ENCODE assay signal across 17 cellular contexts in the genomic region with DNA sequence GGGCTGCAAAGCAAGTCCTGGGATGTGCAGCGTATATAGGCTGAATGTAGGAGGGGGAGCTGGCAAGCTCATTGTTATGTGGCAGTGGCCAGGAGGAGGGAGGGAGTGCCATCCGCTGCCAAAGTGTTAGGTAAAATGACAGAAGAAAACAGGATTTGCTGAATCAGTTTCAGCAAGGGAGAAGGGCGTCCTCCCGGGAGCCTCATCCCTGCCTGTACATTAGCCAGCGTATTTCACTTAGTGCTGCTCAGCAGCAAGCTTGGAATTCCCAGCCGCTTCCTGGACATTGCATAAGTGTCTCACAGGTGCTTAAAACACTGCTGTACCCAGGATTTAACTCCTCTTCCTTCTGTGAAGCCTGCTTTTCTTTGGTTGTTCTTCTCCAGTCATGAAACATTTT. TPM values are rescaled to one million over a fixed set of nuclear protein-coding genes. Genes with fewer than 3 reads are reported as not detected.
DNase-seq lines count a peak whose midpoint lies in the region; ATAC-seq and TF ChIP-seq lines count a peak whose summit lies in the region.
"Had no signal": no experiment of that assay in that cellular context is flagged by ENCODE, and none has a peak within 500 bp of the region (broad histone marks: within the 10 kb centered on the region; RNA-seq: fewer than 3 reads in every experiment).

No MANE protein-coding gene starts in this region.

- no peak overlapping the region for H2AFZ ChIP-seq in trophoblast cell (ENCODE audit: insufficient read depth, low read length, poor library complexity)

- H2AK5ac ChIP-seq in trophoblast cell (ENCODE audit: low read length): no peak overlapping the region

- H3K9ac ChIP-seq in trophoblast cell (ENCODE audit: low read length): no peak overlapping the region

- no peaks in the 10 kb centered on the region for H3K27me3 ChIP-seq in dorsolateral prefrontal cortex
- no peaks in the 10 kb centered on the region for H3K27me3 ChIP-seq in trophoblast cell (ENCODE audit: insufficient read depth, low read length)

- H3K4me3 ChIP-seq in dorsolateral prefrontal cortex (peak overlapping the region in 7 of 59 donors; percentile 5 to 86 (median 24)), trophoblast cell (ENCODE audit: low read depth, low read length) (no peak overlapping the region)
- H3K4me3 ChIP-seq: A549, thoracic aorta had no signal

- H3K4me1 ChIP-seq in trophoblast cell (ENCODE audit: control insufficient read depth in 1 of 2, insufficient read depth in 2 of 2, low read length in 2 of 2): peaks cover 0 to 8% of the 10 kb centered on the region in 2 experiments

- H3K27ac ChIP-seq in dorsolateral prefrontal cortex (peak overlapping the region in 8 of 59 donors; percentile 7 to 94 (median 36)), trophoblast cell (ENCODE audit: low read depth, low read length) (no peak overlapping the region)
- H3K27ac ChIP-seq: A549, thoracic aorta had no signal

- intact Hi-C loops in dorsolateral prefrontal cortex (cut with DNase I): loop anchor here in 1 of 2 donors (10.0 kb wide), 1 partner anchor 52 kb away; no protein-coding TSS in a partner anchor

- H2BK5ac ChIP-seq in trophoblast cell (ENCODE audit: low read depth, low read length, poor library complexity): no peak overlapping the region

- no peak overlapping the region for H2BK12ac ChIP-seq in trophoblast cell (ENCODE audit: low read length)

- WGBS in trophoblast cell (ENCODE audit: extremely low coverage, insufficient coverage, insufficient read length): no CpG with 5 or more reads among the region's 6 CpGs

- H2BK120ac ChIP-seq in trophoblast cell (ENCODE audit: insufficient read depth, low read length, poor library complexity): no peak overlapping the region

- no peak overlapping the region for H4K12ac ChIP-seq in trophoblast cell (ENCODE audit: low read depth, low read length)

- no peak overlapping the region for H4K8ac ChIP-seq in trophoblast cell (ENCODE audit: low read depth, low read length)

- TF ChIP-seq CTCF in dorsolateral prefrontal cortex (IDR thresholded peaks at IDR 0.05 in 54 of 56, conservative IDR thresholded peaks at IDR 0.05 in 2 of 56; ENCODE audit: low read depth in 1 of 56, partially characterized antibody in 56 of 56): no peak

- H3K4me2 ChIP-seq in trophoblast cell (ENCODE audit: low read length): no peak overlapping the region
- H3K4me2 ChIP-seq: A549 had no signal

- H3K79me2 ChIP-seq in trophoblast cell (ENCODE audit: control insufficient read depth, insufficient read depth, low read length, poor library complexity): peaks cover 8% of the 10 kb centered on the region

- no peak overlapping the region for H3K18ac ChIP-seq in trophoblast cell (ENCODE audit: low read length)

- no peak overlapping the region for H3K14ac ChIP-seq in trophoblast cell (ENCODE audit: low read length)

- no peaks in the 10 kb centered on the region for H3K9me3 ChIP-seq in trophoblast cell (ENCODE audit: insufficient read depth, low read depth, low read length)
- H3K9me3 ChIP-seq: A549, thoracic aorta had no signal

- no peak overlapping the region for H3K4ac ChIP-seq in trophoblast cell (ENCODE audit: low read depth, low read length)

- H3K79me1 ChIP-seq in trophoblast cell (ENCODE audit: low read length): peaks cover 8% of the 10 kb centered on the region

- no peak overlapping the region for H3K23ac ChIP-seq in trophoblast cell (ENCODE audit: low read length)

- no peak overlapping the region for H4K91ac ChIP-seq in trophoblast cell (ENCODE audit: low read depth, low read length)

- ATAC-seq in GM19035 (IDR thresholded peaks at IDR 0.05; ENCODE audit: unreplicated experiment): no peak
- ATAC-seq in HG03520 (IDR thresholded peaks at IDR 0.05; ENCODE audit: unreplicated experiment): no peak
- ATAC-seq: A549; activated CD4-positive, alpha-beta T cell treated with anti-CD3 and anti-CD28 coated beads for 36 hours; left lobe of liver had no signal

- H3K36me3 ChIP-seq in trophoblast cell (ENCODE audit: control insufficient read depth in 1 of 2, insufficient read depth in 2 of 2, low read length in 2 of 2): peaks cover 2 to 6% of the 10 kb centered on the region in 2 experiments
- H3K36me3 ChIP-seq: thoracic aorta had no signal

- DNase-seq in NCI-H82 (lab: John Stamatoyannopoulos, UW) (peak; percentile 52), NCI-H82 treated with DMSO at 0.1 percent for 48 hours (lab: John Stamatoyannopoulos, UW; ENCODE audit: unreplicated experiment) (no peak), NCI-H69 (lab: John Stamatoyannopoulos, UW) (peak; percentile 74), dorsolateral prefrontal cortex (peak in 7 of 10 donors; percentile 25 to 50 (median 39)), trophoblast cell (peak; percentile 31 to 52)
- DNase-seq in activated effector memory CD4-positive, alpha-beta T cell treated with anti-CD3 and anti-CD28 coated beads, Interleukin-2, amount 50 U/mL, for 16 hours: no peak
- DNase-seq: activated CD4-positive, alpha-beta T cell treated with anti-CD3 and anti-CD28 coated beads for 36 hours; activated T-cell treated with anti-CD3 and anti-CD28 coated beads, Interleukin-2, amount 50 U/mL, for 48 hours; Calu3; endodermal cell; H9; head of caudate nucleus had no signal

RNA-seq across cellular contexts. Expression of a gene that starts 2.5 kb away (rescaled TPM):
- 100 to 1,000 TPM in 1 of 120 experiments, 10 to 100 TPM in 119; 39.1 to 106 (median 67.7) TPM for total RNA-seq in dorsolateral prefrontal cortex
- 43.8 and 46.2 TPM in 2 replicates for polyA plus RNA-seq in trophoblast cell (2013)

RNA-seq across cellular contexts. Expression of a gene that starts 15.2 kb away (rescaled TPM):
- 10 to 100 TPM in 119 of 120 experiments, 1 to 10 TPM in 1; 5.8 to 24.3 (median 17.4) TPM for total RNA-seq in dorsolateral prefrontal cortex
- polyA plus RNA-seq in trophoblast cell (2013): 16.4 and 16.9 TPM in 2 replicates

Comparison
In these comparisons a context has a peak if more than half of its experiments do, and no peak if none do; other contexts are left out.
1. DNase-seq: peak in NCI-H82 (single experiment), NCI-H69 (single experiment), dorsolateral prefrontal cortex (7 of 10) and trophoblast cell (2 of 2); none in NCI-H82 treated with DMSO at 0.1 percent for 48 hours (single experiment) and activated effector memory CD4-positive, alpha-beta T cell treated with anti-CD3 and anti-CD28 coated beads, Interleukin-2, amount 50 U/mL, for 16 hours (single experiment).